26 cellular contexts compared by ENCODE assay signal in genomic region chr18:56542488-56542887, GRCh38.
"Had no signal": no experiment of that assay in that cellular context is flagged by ENCODE, and none has a peak within 500 bp of the region (broad histone marks: within the 10 kb centered on the region; RNA-seq: fewer than 3 reads in every experiment).

No MANE protein-coding gene starts in this region.

- H3K4me3 Mint-ChIP-seq: dendritic cell treated with granulocyte-macrophage colony-stimulating factor and Interleukin-4, amounts not matched to agents 40 ng/mL and 50 ng/mL, for 4 days; immature natural killer cell; nephron; T-helper 2 cell treated with Interferon-gamma antibody and Interleukin-4, amounts not matched to agents 5 μg/mL and 100 μg/mL, for 36 hours had no signal

- H3K4me1 Mint-ChIP-seq: nephron had no signal

- H3K79me2 ChIP-seq: hepatocyte had no signal

- H3K9me3 Mint-ChIP-seq: dendritic cell treated with granulocyte-macrophage colony-stimulating factor and Interleukin-4, amounts not matched to agents 40 ng/mL and 50 ng/mL, for 4 days; nephron; T-helper 2 cell treated with Interferon-gamma antibody and Interleukin-4, amounts not matched to agents 5 μg/mL and 100 μg/mL, for 36 hours had no signal

- H3K9me3 ChIP-seq: neutrophil, ovary, psoas muscle, right atrium auricular region, upper lobe of right lung had no signal

- ATAC-seq: activated naive CD4-positive, alpha-beta T cell treated with anti-CD3 and anti-CD28 coated beads, Interleukin-2, amount 50 U/mL, for 72 hours; left ventricle myocardium superior; psoas muscle; stimulated activated naive CD8-positive, alpha-beta T cell treated with anti-CD3 and anti-CD28 coated beads, Interleukin-15, Interleukin-2, amounts not matched to agents 100 U/mL and 50 U/mL, for 24 hours; upper lobe of right lung had no signal

- H3K27me3 Mint-ChIP-seq: dendritic cell treated with granulocyte-macrophage colony-stimulating factor and Interleukin-4, amounts not matched to agents 40 ng/mL and 50 ng/mL, for 4 days had no signal

- H3K4me3 ChIP-seq: hepatocyte, ovary, psoas muscle, right atrium auricular region, upper lobe of right lung had no signal

- H2AFZ ChIP-seq: hepatocyte had no signal

- H3K36me3 ChIP-seq: brain microvascular endothelial cell, neutrophil, ovary, right atrium auricular region, upper lobe of right lung had no signal

- H3K4me1 ChIP-seq: psoas muscle, right atrium auricular region, upper lobe of right lung had no signal

- H3K36me3 Mint-ChIP-seq: activated naive CD4-positive, alpha-beta T cell treated with anti-CD3 and anti-CD28 coated beads, Interleukin-2, amount 50 U/mL, for 72 hours; immature natural killer cell had no signal

- H3K27me3 ChIP-seq: brain microvascular endothelial cell, hepatocyte, neutrophil, ovary, right atrium auricular region, upper lobe of right lung had no signal

- H3K27ac ChIP-seq: brain microvascular endothelial cell, hepatocyte, neutrophil, ovary, psoas muscle, right atrium auricular region, upper lobe of right lung had no signal

- H3K27ac Mint-ChIP-seq: activated naive CD4-positive, alpha-beta T cell treated with anti-CD3 and anti-CD28 coated beads, Interleukin-2, amount 50 U/mL, for 72 hours; dendritic cell treated with granulocyte-macrophage colony-stimulating factor and Interleukin-4, amounts not matched to agents 40 ng/mL and 50 ng/mL, for 4 days; immature natural killer cell; nephron; T-helper 2 cell treated with Interferon-gamma antibody and Interleukin-4, amounts not matched to agents 5 μg/mL and 100 μg/mL, for 36 hours had no signal

- H3K4me2 ChIP-seq: hepatocyte had no signal

- DNase-seq: activated CD4-positive, alpha-beta T cell treated with anti-CD3 and anti-CD28 coated beads for 1 hour; activated CD4-positive, alpha-beta T cell treated with anti-CD3 and anti-CD28 coated beads, Interleukin-2, amount 50 U/mL, for 1 hour; activated gamma-delta T cell treated with Interleukin-2 at 50 U/mL for 16 hours; activated T-cell treated with anti-CD3 and anti-CD28 coated beads, Interleukin-2, amount 50 U/mL, for 1 hour; aorta; brain microvascular endothelial cell; caudate nucleus; effector CD8-positive, alpha-beta T cell; glutamatergic neuron; immature natural killer cell; left ventricle myocardium superior; mammary epithelial cell; midbrain; ovary; psoas muscle; stimulated activated CD4-positive, alpha-beta T cell treated with anti-CD3 and anti-CD28 coated beads, Interleukin-12 subunit alpha, Interleukin-12 subunit beta, amount 100 ng/mL, for 4 hours; stimulated activated CD4-positive, alpha-beta T cell treated with anti-CD3 and anti-CD28 coated beads, Interleukin-4, amount 100 ng/mL, for 4 hours; stimulated activated naive CD8-positive, alpha-beta T cell treated with anti-CD3 and anti-CD28 coated beads, Interleukin-15, Interleukin-2, amounts not matched to agents 100 U/mL and 50 U/mL, for 24 hours; upper lobe of right lung had no signal
